16 cellular contexts compared by ENCODE assay signal in the genomic region with DNA sequence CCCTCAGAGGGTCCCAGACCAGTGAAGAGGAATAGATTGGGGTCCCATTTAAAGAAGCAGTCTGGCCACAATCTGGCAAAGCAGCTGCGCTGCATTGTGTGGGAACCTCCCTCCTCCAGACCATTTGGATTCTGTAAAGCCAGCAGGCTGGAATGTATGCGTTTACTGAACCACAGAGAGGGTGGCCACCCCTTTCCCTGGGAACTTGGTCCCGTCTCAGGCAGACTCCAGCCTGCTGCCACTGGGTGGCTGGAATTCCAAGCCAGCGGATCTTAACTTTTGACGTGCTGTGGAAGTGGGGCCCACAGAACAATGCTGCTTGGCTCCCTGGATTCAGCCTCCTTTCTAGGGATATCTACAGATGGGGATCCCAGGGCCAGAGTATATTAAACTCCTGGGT.
DNase-seq lines count a peak whose midpoint lies in the region; ATAC-seq and TF ChIP-seq lines count a peak whose summit lies in the region.
"Had no signal": no experiment of that assay in that cellular context is flagged by ENCODE, and none has a peak within 500 bp of the region (broad histone marks: within the 10 kb centered on the region; RNA-seq: fewer than 3 reads in every experiment).

No MANE protein-coding gene starts in this region.

- H3K4me1 ChIP-seq in neural progenitor cell: no peaks in the 10 kb centered on the region

- H3K27ac Mint-ChIP-seq in WTC11 (no peak overlapping the region), neural progenitor cell (no peak overlapping the region)
- H3K27ac Mint-ChIP-seq: CD14-positive monocyte; CD8-positive, alpha-beta T cell; IgD-negative memory B cell had no signal

- H3K9ac ChIP-seq in neural progenitor cell: no peak overlapping the region

- no peaks in the 10 kb centered on the region for H3F3A ChIP-seq in neural progenitor cell (ENCODE audit: low read depth)

- H3K4me2 ChIP-seq in neural progenitor cell: no peak overlapping the region

- peak overlapping the region; percentile 17 for H2AFZ ChIP-seq in neural progenitor cell (replicated peaks)

- DNase-seq in ELF-1 (ENCODE audit: low read depth, low spot score) (peak; percentile 2), WTC11 (ENCODE audit: low spot score) (peak; percentile 20), left kidney (ENCODE audit: low read depth, low spot score) (peak; percentile 54), neural progenitor cell (ENCODE audit: low spot score) (peak; percentile 27), dermis blood vessel endothelial cell (no peak)
- no peak for DNase-seq in activated CD8-positive, alpha-beta memory T cell treated with anti-CD3 and anti-CD28 coated beads, Interleukin-2, amount 50 U/mL, for 4 hours
- DNase-seq: CD8-positive, alpha-beta T cell; DMS153; DMS79 treated with DMSO at 0.1 percent for 48 hours; EL; GDM1; H7 had no signal

- ATAC-seq in WTC11: peak; percentile 81
- no peak for ATAC-seq in GM21360 (IDR thresholded peaks at IDR 0.05; ENCODE audit: unreplicated experiment)
- ATAC-seq: CD8-positive, alpha-beta T cell had no signal

- POLR2A ChIA-PET in WTC11 (lab: Charles Lee): no interaction called here

- H4K20me1 ChIP-seq in neural progenitor cell (ENCODE audit: low read depth): no peaks in the 10 kb centered on the region

- H3K4me3 Mint-ChIP-seq in WTC11: no peak overlapping the region
- H3K4me3 Mint-ChIP-seq in neural progenitor cell: no peak overlapping the region
- H3K4me3 Mint-ChIP-seq: CD14-positive monocyte; CD8-positive, alpha-beta T cell; IgD-negative memory B cell had no signal

- H3K27ac ChIP-seq in neural progenitor cell: no peak overlapping the region
- H3K27ac ChIP-seq: 22Rv1 had no signal

- H3K4me1 Mint-ChIP-seq in WTC11: no peaks in the 10 kb centered on the region
- no peaks in the 10 kb centered on the region for H3K4me1 Mint-ChIP-seq in neural progenitor cell
- H3K4me1 Mint-ChIP-seq: CD14-positive monocyte, IgD-negative memory B cell had no signal

- no peaks in the 10 kb centered on the region for H3K27me3 ChIP-seq in neural progenitor cell

- CTCF ChIA-PET in WTC11 (lab: Charles Lee): no interaction called here

- H3K36me3 Mint-ChIP-seq in WTC11: no peaks in the 10 kb centered on the region
- no peaks in the 10 kb centered on the region for H3K36me3 Mint-ChIP-seq in neural progenitor cell
- H3K36me3 Mint-ChIP-seq: CD14-positive monocyte; CD8-positive, alpha-beta T cell; IgD-negative memory B cell had no signal

- H3K79me2 ChIP-seq in neural progenitor cell (ENCODE audit: low read depth): no peaks in the 10 kb centered on the region

- H3K9me3 Mint-ChIP-seq in WTC11 (no peaks in the 10 kb centered on the region), neural progenitor cell (peaks cover 7% of the 10 kb centered on the region)
- H3K9me3 Mint-ChIP-seq: CD8-positive, alpha-beta T cell had no signal

- no peaks in the 10 kb centered on the region for H3K27me3 Mint-ChIP-seq in WTC11 (ENCODE audit: low read depth)
- no peaks in the 10 kb centered on the region for H3K27me3 Mint-ChIP-seq in neural progenitor cell (ENCODE audit: insufficient read depth, low read depth)
- H3K27me3 Mint-ChIP-seq: IgD-negative memory B cell had no signal

- no peaks in the 10 kb centered on the region for H3K36me3 ChIP-seq in neural progenitor cell

- no peaks in the 10 kb centered on the region for H3K9me3 ChIP-seq in neural progenitor cell (ENCODE audit: low read depth)

- H3K4me3 ChIP-seq in neural progenitor cell: no peak overlapping the region

- TF ChIP-seq CTCF in WTC11 (IDR thresholded peaks at IDR 0.05) (no peak), neural progenitor cell (IDR thresholded peaks at IDR 0.05) (no peak)

TF ChIP-seq in WTC11, 78 proteins besides CTCF, POLR2A, EP300 and RAD21:
- no peak for TF ChIP-seq TCF7 (CRISPR knock-in tag; IDR thresholded peaks at IDR 0.05; ENCODE audit: low read depth)
- no peak for TF ChIP-seq USF1 (CRISPR knock-in tag; IDR thresholded peaks at IDR 0.05)
- TF ChIP-seq, protein P1, sequence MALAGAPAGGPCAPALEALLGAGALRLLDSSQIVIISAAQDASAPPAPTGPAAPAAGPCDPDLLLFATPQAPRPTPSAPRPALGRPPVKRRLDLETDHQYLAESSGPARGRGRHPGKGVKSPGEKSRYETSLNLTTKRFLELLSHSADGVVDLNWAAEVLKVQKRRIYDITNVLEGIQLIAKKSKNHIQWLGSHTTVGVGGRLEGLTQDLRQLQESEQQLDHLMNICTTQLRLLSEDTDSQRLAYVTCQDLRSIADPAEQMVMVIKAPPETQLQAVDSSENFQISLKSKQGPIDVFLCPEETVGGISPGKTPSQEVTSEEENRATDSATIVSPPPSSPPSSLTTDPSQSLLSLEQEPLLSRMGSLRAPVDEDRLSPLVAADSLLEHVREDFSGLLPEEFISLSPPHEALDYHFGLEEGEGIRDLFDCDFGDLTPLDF (CRISPR knock-in tag; IDR thresholded peaks at IDR 0.05): no peak
- TF ChIP-seq, protein P2, sequence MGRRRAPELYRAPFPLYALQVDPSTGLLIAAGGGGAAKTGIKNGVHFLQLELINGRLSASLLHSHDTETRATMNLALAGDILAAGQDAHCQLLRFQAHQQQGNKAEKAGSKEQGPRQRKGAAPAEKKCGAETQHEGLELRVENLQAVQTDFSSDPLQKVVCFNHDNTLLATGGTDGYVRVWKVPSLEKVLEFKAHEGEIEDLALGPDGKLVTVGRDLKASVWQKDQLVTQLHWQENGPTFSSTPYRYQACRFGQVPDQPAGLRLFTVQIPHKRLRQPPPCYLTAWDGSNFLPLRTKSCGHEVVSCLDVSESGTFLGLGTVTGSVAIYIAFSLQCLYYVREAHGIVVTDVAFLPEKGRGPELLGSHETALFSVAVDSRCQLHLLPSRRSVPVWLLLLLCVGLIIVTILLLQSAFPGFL (CRISPR knock-in tag; IDR thresholded peaks at IDR 0.05; ENCODE audit: borderline replicate concordance): no peak
- TF ChIP-seq CREM (CRISPR knock-in tag; IDR thresholded peaks at IDR 0.05): no peak
- TF ChIP-seq FOXK1 (CRISPR knock-in tag; IDR thresholded peaks at IDR 0.05): no peak
TF ChIP-seq in WTC11: peak in this region for 0.

Comparison
In these comparisons a context has a peak if more than half of its experiments do, and no peak if none do; other contexts are left out.
1. DNase-seq: peak in ELF-1 (single experiment), WTC11 (single experiment), left kidney (single experiment) and neural progenitor cell (single experiment); none in dermis blood vessel endothelial cell (single experiment) and activated CD8-positive, alpha-beta memory T cell treated with anti-CD3 and anti-CD28 coated beads, Interleukin-2, amount 50 U/mL, for 4 hours (single experiment).